Comparison of ENCODE assay signal across 1 cellular context in the genomic region with DNA sequence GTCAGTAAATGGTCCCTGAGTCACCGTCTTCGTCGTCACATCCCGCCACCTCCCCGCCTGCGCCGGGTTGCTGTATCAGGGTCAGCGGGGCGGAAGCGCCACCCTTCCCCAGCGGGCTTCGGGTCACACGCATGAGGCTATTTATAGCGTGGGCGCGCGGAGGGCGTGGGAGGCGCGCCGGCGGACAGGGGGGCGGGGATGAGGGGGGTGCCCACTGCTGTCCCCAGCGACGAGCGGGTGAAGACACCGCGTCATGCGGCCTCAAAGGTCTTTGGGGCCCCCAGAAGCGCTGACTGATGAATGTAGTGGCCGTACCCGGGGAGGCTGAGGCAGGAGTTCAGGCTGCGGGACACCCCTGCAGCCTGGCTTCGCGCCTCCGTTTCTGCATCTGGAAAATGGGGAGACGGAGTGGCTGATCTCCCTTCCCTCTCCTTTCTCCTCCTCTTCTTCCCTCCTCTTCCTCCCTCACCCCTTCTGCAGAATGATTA.
TF ChIP-seq lines count a peak whose summit lies in the region.

No MANE protein-coding gene starts in this region.

TF ChIP-seq in SK-N-SH treated with all-trans-retinoic acid at 6 μM for 48 hours, 23 proteins besides CTCF, POLR2A, EP300 and RAD21 (continued from another document):
- no peak for TF ChIP-seq BACH2 (CRISPR knock-in tag; IDR thresholded peaks at IDR 0.05; ENCODE audit: borderline replicate concordance)
